In the genomic region with DNA sequence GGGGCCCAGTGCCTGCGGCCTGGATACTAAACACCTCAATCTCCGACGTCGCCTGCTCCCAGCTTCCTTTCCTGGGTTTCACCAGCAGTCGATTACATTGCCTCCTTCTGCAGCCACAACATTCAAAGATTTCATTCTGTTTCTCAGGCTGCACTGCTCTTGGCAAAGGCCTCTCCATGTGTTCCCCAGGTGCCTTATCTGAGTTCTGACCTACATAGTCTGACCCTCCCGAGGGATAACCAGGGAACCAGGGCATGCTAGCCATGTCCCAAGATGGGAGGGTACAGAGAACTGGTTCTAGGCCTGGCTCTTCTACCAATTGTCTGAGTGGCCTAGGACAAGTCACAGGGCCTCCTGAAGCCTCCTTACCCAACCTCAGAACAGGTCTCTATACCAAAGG, we compare ENCODE assay signal across 24 cellular contexts.
A peak's percentile ranks its signal among the peaks of the same experiment; 100 is the strongest.
DNase-seq lines count a peak whose midpoint lies in the region; ATAC-seq, FAIRE-seq and TF ChIP-seq lines count a peak whose summit lies in the region.
"Had no signal": no experiment of that assay in that cellular context is flagged by ENCODE, and none has a peak within 500 bp of the region (broad histone marks: within the 10 kb centered on the region; RNA-seq: fewer than 3 reads in every experiment).

No MANE protein-coding gene starts in this region.

- whole genome bisulfite sequencing in liver, result 67% methylated on average over 6 of the region's 6 CpGs
- WGBS in HepG2 (ENCODE audit: low lambda C conversion rate), result 74% methylated on average over 6 of the region's 6 CpGs
- 63% methylated on average over 2 of the region's 6 CpGs for WGBS in right lobe of liver (ENCODE audit: insufficient coverage, low coverage, low lambda C conversion rate, missing lambda C conversion rate)

- POLR2A ChIA-PET in HepG2 (lab: Yijun Ruan, JAX), result interaction anchor here (0.9 kb wide), 1 partner anchor 10 kb away, joined by 3 read pairs; no protein-coding TSS in a partner anchor
- POLR2A ChIA-PET in MCF 10A (lab: Yijun Ruan, JAX), result no interaction called here

- H3K36me3 ChIP-seq in liver (ENCODE audit: control insufficient read depth in 4 of 4, insufficient read depth in 3 of 4, low read depth in 1 of 4, low read length in 3 of 4), result no peaks in the 10 kb centered on the region
- H3K36me3 ChIP-seq in HepG2 (replicated peaks in 1 of 2; ENCODE audit: control insufficient read depth in 1 of 2, insufficient read depth in 2 of 2, low read length in 2 of 2), result no peaks in the 10 kb centered on the region
- H3K36me3 ChIP-seq in adipocyte (ENCODE audit: control insufficient read depth, insufficient read depth, low read length, severe bottlenecking), result no peaks in the 10 kb centered on the region
- H3K36me3 ChIP-seq in right lobe of liver, result no peaks in the 10 kb centered on the region
- H3K36me3 ChIP-seq: BE2C had no signal

- CTCF ChIA-PET in HepG2 (lab: Yijun Ruan, JAX; ENCODE audit: low intra/inter-chr PET ratio, low total read pairs) (no interaction called here), MCF 10A (lab: Yijun Ruan, JAX) (no interaction called here)

- TF ChIP-seq CTCF in liver (IDR thresholded peaks at IDR 0.05; ENCODE audit: low read depth, low read length, missing input control) (no peak), HepG2 (CRISPR knock-in tag; IDR thresholded peaks at IDR 0.05) (no peak), right lobe of liver (IDR thresholded peaks at IDR 0.05) (no peak), MCF 10A (IDR thresholded peaks at IDR 0.05; ENCODE audit: unreplicated experiment) (no peak)

- H4K20me1 ChIP-seq in HepG2 (ENCODE audit: insufficient read depth, low read length), result no peaks in the 10 kb centered on the region

- H3K79me2 ChIP-seq in HepG2 (ENCODE audit: insufficient read depth, low read length), result no peaks in the 10 kb centered on the region

- no peak overlapping the region for H3K4me3 ChIP-seq in liver (ENCODE audit: low read depth in 1 of 3, low read length in 3 of 3)
- no peak overlapping the region for H3K4me3 ChIP-seq in HepG2 (replicated peaks in 1 of 3; ENCODE audit: insufficient read depth in 1 of 3, low read depth in 2 of 3, low read length in 3 of 3)
- no peak overlapping the region for H3K4me3 ChIP-seq in adipocyte (ENCODE audit: low read length)
- no peak overlapping the region for H3K4me3 ChIP-seq in right lobe of liver
- H3K4me3 ChIP-seq: A549, GM23248 had no signal

- no peak overlapping the region for H2AFZ ChIP-seq in HepG2 (ENCODE audit: low read length)
- H2AFZ ChIP-seq: GM23248 had no signal

- no peaks in the 10 kb centered on the region for H3K9me3 ChIP-seq in liver (ENCODE audit: control insufficient read depth in 4 of 4, low read length in 3 of 4)
- H3K9me3 ChIP-seq in HepG2 (ENCODE audit: low read length), result no peaks in the 10 kb centered on the region
- H3K9me3 ChIP-seq in adipocyte (ENCODE audit: control insufficient read depth, low read length), result no peaks in the 10 kb centered on the region
- no peaks in the 10 kb centered on the region for H3K9me3 ChIP-seq in right lobe of liver
- H3K9me3 ChIP-seq: A549, BE2C, Caco-2 had no signal

- intact Hi-C loops in HepG2 (cut with micrococcal nuclease; ENCODE audit: unreplicated experiment) (loop anchor here (5.0 kb wide), 1 partner anchor 51 kb away; no protein-coding TSS in a partner anchor), right lobe of liver (cut with DNase I) (loop anchor here in 1 of 2 donors (10.0 kb wide), 1 partner anchor 73 kb away; no protein-coding TSS in a partner anchor), MCF 10A (cut with micrococcal nuclease) (no loop called here)

- H3K27me3 Mint-ChIP-seq in MCF 10A (ENCODE audit: insufficient read depth, unreplicated experiment), result no peaks in the 10 kb centered on the region

- in situ Hi-C loops in HepG2 (cut with HindIII; ENCODE audit: extremely low pct_ligation_motif_present, low pct_unique_long_range_greater_than_20kb), result no loop called here

- H3K4me1 Mint-ChIP-seq in MCF 10A (ENCODE audit: insufficient read depth, unreplicated experiment), result no peaks in the 10 kb centered on the region
- H3K4me1 Mint-ChIP-seq: CD4-positive, CD25-positive, alpha-beta regulatory T cell had no signal

- H3K4me3 Mint-ChIP-seq in MCF 10A (ENCODE audit: unreplicated experiment), result no peak overlapping the region
- H3K4me3 Mint-ChIP-seq: CD4-positive, CD25-positive, alpha-beta regulatory T cell; CD8-positive, alpha-beta T cell had no signal

- H3K4me2 ChIP-seq in HepG2 (ENCODE audit: low read depth, low read length), result no peak overlapping the region
- H3K4me2 ChIP-seq: A549 had no signal

- DNase-seq in HepG2 (ENCODE audit: low spot score), result no peak
- DNase-seq in adipocyte (ENCODE audit: low read depth), result no peak
- peak in 1 of 3 donors; percentile 68 for DNase-seq in right lobe of liver
- no peak for DNase-seq in MCF 10A (ENCODE audit: unreplicated experiment)
- no peak for DNase-seq in GM19240 (ENCODE audit: insufficient read length, low spot score)
- DNase-seq in NCI-H1417 (lab: John Stamatoyannopoulos, UW), result no peak
- DNase-seq: 8988T; ACHN; AML-193; BE2C; Caco-2; CD4-positive, CD25-positive, alpha-beta regulatory T cell; CD8-positive, alpha-beta T cell; DMS153; DND-41; GM23248; H7; HCEC 1CT had no signal

- H3K27ac Mint-ChIP-seq in MCF 10A (ENCODE audit: low read depth, unreplicated experiment), result no peak overlapping the region
- H3K27ac Mint-ChIP-seq: CD4-positive, CD25-positive, alpha-beta regulatory T cell; CD8-positive, alpha-beta T cell had no signal

- BruUV-seq in HepG2 (replicated peaks; lab: Mats Ljungman, UMichigan), result no TSS peak
- no TSS peak for BruUV-seq in MCF 10A (replicated peaks; lab: Mats Ljungman, UMichigan)

- no peak for FAIRE-seq in HepG2 (lab: Jason Lieb, UNC)
- FAIRE-seq: A549, G401.6, GM12892, H1 had no signal

- H3K27me3 ChIP-seq in liver (ENCODE audit: control insufficient read depth in 4 of 4, insufficient read depth in 4 of 4, low read length in 3 of 4) (no peaks in the 10 kb centered on the region), HepG2 (ENCODE audit: control insufficient read depth in 1 of 2, insufficient read depth in 2 of 2, low read length in 2 of 2) (no peaks in the 10 kb centered on the region), adipocyte (replicated peaks; ENCODE audit: control insufficient read depth, insufficient read depth, low read length) (no peaks in the 10 kb centered on the region), right lobe of liver (no peaks in the 10 kb centered on the region)
- H3K27me3 ChIP-seq: BE2C had no signal

- ATAC-seq in HepG2, result no peak
- peak in 3 of 4 donors; percentile 33 to 57 (median 38) for ATAC-seq in right lobe of liver
- ATAC-seq: A549; CD8-positive, alpha-beta T cell had no signal

- H3K9ac ChIP-seq in liver (ENCODE audit: low read depth in 1 of 2, low read length in 2 of 2) (peak overlapping the region in 1 of 2 donors; percentile 23), HepG2 (ENCODE audit: insufficient read depth, low read depth, low read length) (no peak overlapping the region), adipocyte (ENCODE audit: low read length) (peak overlapping the region; percentile 65)
- H3K9ac ChIP-seq: GM23248 had no signal

- H3K4me1 ChIP-seq in liver (ENCODE audit: control insufficient read depth in 4 of 4, insufficient read depth in 4 of 4, low read length in 3 of 4) (peaks cover 22 to 89% (median 73%) of the 10 kb centered on the region in 4 donors), HepG2 (ENCODE audit: insufficient read depth, low read length) (peaks cover 85% of the 10 kb centered on the region), adipocyte (ENCODE audit: control insufficient read depth, insufficient read depth, low read length) (peaks cover 44% of the 10 kb centered on the region), right lobe of liver (peaks cover 0 to 78% (median 36%) of the 10 kb centered on the region in 4 donors)
- H3K4me1 ChIP-seq: A549 had no signal

- peak overlapping the region; percentile 73 to 77 for H3K27ac ChIP-seq in liver (ENCODE audit: low read depth in 1 of 2, low read length in 2 of 2)
- H3K27ac ChIP-seq in HepG2 (ENCODE audit: extremely low read length, insufficient read depth, low read length), result no peak overlapping the region
- peak overlapping the region; percentile 25 to 86 (median 65) for H3K27ac ChIP-seq in right lobe of liver
- H3K27ac ChIP-seq: A549, C4-2B, GM23248 had no signal

- TF ChIP-seq RAD21 in liver (IDR thresholded peaks at IDR 0.05) (no peak), HepG2 (CRISPR knock-in tag; IDR thresholded peaks at IDR 0.05) (no peak)

- no peak for TF ChIP-seq POLR2A in HepG2 (IDR thresholded peaks at IDR 0.05; ENCODE audit: insufficient read depth in 1 of 2, low read depth in 2 of 2, low read length in 2 of 2)
- no peak for TF ChIP-seq POLR2A in right lobe of liver (IDR thresholded peaks at IDR 0.05)

- no peaks in the 10 kb centered on the region for H3K9me3 Mint-ChIP-seq in MCF 10A (ENCODE audit: unreplicated experiment)
- H3K9me3 Mint-ChIP-seq: CD4-positive, CD25-positive, alpha-beta regulatory T cell; CD8-positive, alpha-beta T cell had no signal

- no peaks in the 10 kb centered on the region for H3K36me3 Mint-ChIP-seq in MCF 10A (ENCODE audit: insufficient read depth, unreplicated experiment)
- H3K36me3 Mint-ChIP-seq: CD4-positive, CD25-positive, alpha-beta regulatory T cell; CD8-positive, alpha-beta T cell had no signal

- no peak for TF ChIP-seq EP300 in HepG2 (IDR thresholded peaks at IDR 0.05; ENCODE audit: low read depth in 2 of 2, low read length in 2 of 2)
- no peak for TF ChIP-seq EP300 in HepG2 (CRISPR knock-in tag; IDR thresholded peaks at IDR 0.05; ENCODE audit: borderline replicate concordance)

TF ChIP-seq in liver, 16 proteins besides CTCF, POLR2A, EP300 and RAD21 (continues in another document):
- TF ChIP-seq, protein P1, sequence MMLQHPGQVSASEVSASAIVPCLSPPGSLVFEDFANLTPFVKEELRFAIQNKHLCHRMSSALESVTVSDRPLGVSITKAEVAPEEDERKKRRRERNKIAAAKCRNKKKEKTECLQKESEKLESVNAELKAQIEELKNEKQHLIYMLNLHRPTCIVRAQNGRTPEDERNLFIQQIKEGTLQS (IDR thresholded peaks at IDR 0.05), result no peak
- TF ChIP-seq, protein P2, sequence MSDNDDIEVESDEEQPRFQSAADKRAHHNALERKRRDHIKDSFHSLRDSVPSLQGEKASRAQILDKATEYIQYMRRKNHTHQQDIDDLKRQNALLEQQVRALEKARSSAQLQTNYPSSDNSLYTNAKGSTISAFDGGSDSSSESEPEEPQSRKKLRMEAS (IDR thresholded peaks at IDR 0.05), result no peak
- TF ChIP-seq YY1 (IDR thresholded peaks at IDR 0.05) (no peak), JUND (IDR thresholded peaks at IDR 0.05) (no peak)

TF ChIP-seq in HepG2, 621 proteins besides CTCF, POLR2A, EP300 and RAD21 (continues in another document):
- TF ChIP-seq, protein P3, sequence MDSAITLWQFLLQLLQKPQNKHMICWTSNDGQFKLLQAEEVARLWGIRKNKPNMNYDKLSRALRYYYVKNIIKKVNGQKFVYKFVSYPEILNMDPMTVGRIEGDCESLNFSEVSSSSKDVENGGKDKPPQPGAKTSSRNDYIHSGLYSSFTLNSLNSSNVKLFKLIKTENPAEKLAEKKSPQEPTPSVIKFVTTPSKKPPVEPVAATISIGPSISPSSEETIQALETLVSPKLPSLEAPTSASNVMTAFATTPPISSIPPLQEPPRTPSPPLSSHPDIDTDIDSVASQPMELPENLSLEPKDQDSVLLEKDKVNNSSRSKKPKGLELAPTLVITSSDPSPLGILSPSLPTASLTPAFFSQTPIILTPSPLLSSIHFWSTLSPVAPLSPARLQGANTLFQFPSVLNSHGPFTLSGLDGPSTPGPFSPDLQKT (CRISPR knock-in tag; IDR thresholded peaks at IDR 0.05; ENCODE audit: borderline replicate concordance), result no peak
